ENCODE assay signal across 8 cellular contexts in the genomic region with DNA sequence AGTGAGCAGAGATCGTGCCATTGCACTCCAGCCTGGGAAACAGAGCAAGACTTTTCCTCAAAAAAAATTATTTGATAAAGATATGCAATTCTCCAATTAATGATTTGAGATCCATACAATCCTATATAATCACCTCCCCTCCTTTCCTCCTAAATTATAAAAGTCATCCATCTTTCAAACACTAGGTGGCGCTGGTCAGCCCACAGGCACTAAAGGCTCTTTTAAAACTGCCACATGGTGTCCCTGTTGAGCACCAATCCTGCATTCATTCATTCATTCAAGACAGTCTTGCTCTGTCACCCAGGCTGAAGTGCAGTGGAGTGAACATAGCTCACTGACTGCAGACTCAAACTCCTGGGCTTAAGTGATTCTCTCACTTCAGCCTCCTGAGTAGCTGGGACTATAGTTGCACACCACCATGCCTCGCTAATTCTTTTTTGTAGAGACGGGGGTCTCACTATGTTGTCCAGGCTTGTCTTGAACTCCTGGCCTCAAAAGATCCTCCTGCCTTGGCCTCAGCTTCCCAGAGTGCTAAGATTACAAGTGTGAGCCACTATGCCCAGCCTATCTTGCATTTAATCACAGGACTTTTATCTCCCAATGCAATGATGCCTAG. TPM values are rescaled to one million over a fixed set of nuclear protein-coding genes. Genes with fewer than 3 reads are reported as not detected.
DNase-seq lines count a peak whose midpoint lies in the region; ATAC-seq and TF ChIP-seq lines count a peak whose summit lies in the region.

No MANE protein-coding gene starts in this region.

- intact Hi-C loops in body of pancreas (cut with DNase I) = no loop called here

- peaks cover 0 to 4% (median 2%) of the 10 kb centered on the region in 4 donors for H3K4me1 Mint-ChIP-seq in CD4-positive, CD25-positive, alpha-beta regulatory T cell

- no peaks in the 10 kb centered on the region for H3K9me3 ChIP-seq in CD4-positive, CD25-positive, alpha-beta regulatory T cell (ENCODE audit: control insufficient read depth in 2 of 2, low read length in 2 of 2)
- H3K9me3 ChIP-seq in body of pancreas = no peaks in the 10 kb centered on the region
- no peaks in the 10 kb centered on the region for H3K9me3 ChIP-seq in suprapubic skin

- H3K36me3 Mint-ChIP-seq in CD4-positive, CD25-positive, alpha-beta regulatory T cell = no peaks in the 10 kb centered on the region

- no peaks in the 10 kb centered on the region for H3K9me3 Mint-ChIP-seq in CD4-positive, CD25-positive, alpha-beta regulatory T cell

- no peaks in the 10 kb centered on the region for H3K27me3 ChIP-seq in CD4-positive, CD25-positive, alpha-beta regulatory T cell (ENCODE audit: control insufficient read depth, insufficient read depth, low read length)
- no peaks in the 10 kb centered on the region for H3K27me3 ChIP-seq in body of pancreas
- peaks cover 14% of the 10 kb centered on the region for H3K27me3 ChIP-seq in suprapubic skin

- ATAC-seq in CD4-positive, CD25-positive, alpha-beta regulatory T cell (ENCODE audit: low read depth in 2 of 2) = peak; percentile 60 to 62
- ATAC-seq in GM18505 (IDR thresholded peaks at IDR 0.05; ENCODE audit: unreplicated experiment) (peak; percentile 54), body of pancreas (peak; percentile 38), omental fat pad (ENCODE audit: low FRiP score) (no peak)

- H3K4me1 ChIP-seq in CD4-positive, CD25-positive, alpha-beta regulatory T cell (ENCODE audit: control insufficient read depth, insufficient read depth, low read length, poor library complexity, severe bottlenecking) = no peaks in the 10 kb centered on the region
- H3K4me1 ChIP-seq in body of pancreas (no peaks in the 10 kb centered on the region), suprapubic skin (no peaks in the 10 kb centered on the region)

- no peak overlapping the region for H3K27ac Mint-ChIP-seq in CD4-positive, CD25-positive, alpha-beta regulatory T cell

- no peak overlapping the region for H3K4me3 Mint-ChIP-seq in CD4-positive, CD25-positive, alpha-beta regulatory T cell

- peak; percentile 21 to 65 (median 53) for DNase-seq in CD4-positive, CD25-positive, alpha-beta regulatory T cell
- DNase-seq in HK-2 (ENCODE audit: unreplicated experiment) (peak; percentile 28), RPMI8226 (peak; percentile 58), body of pancreas (peak; percentile 32 to 52 (median 34)), kidney tubule cell (ENCODE audit: low spot score) (peak; percentile 81), suprapubic skin (ENCODE audit: low spot score in 2 of 2) (no peak), omental fat pad (ENCODE audit: low spot score) (no peak)

- no peak for TF ChIP-seq EP300 in suprapubic skin (IDR thresholded peaks at IDR 0.05)

- no peak overlapping the region for H3K4me3 ChIP-seq in CD4-positive, CD25-positive, alpha-beta regulatory T cell (ENCODE audit: low read depth, low read length)
- H3K4me3 ChIP-seq in body of pancreas (no peak overlapping the region), suprapubic skin (no peak overlapping the region)

- no peaks in the 10 kb centered on the region for H3K36me3 ChIP-seq in CD4-positive, CD25-positive, alpha-beta regulatory T cell (ENCODE audit: control insufficient read depth, insufficient read depth, low read length)
- H3K36me3 ChIP-seq in body of pancreas (replicated peaks in 1 of 2; ENCODE audit: insufficient read depth in 1 of 2, low read depth in 2 of 2) (no peaks in the 10 kb centered on the region), suprapubic skin (no peaks in the 10 kb centered on the region)

- peaks cover 29% of the 10 kb centered on the region for H3K27me3 Mint-ChIP-seq in CD4-positive, CD25-positive, alpha-beta regulatory T cell

- WGBS in body of pancreas, 2 donors = 43 to 62% methylated on average over 4 of the region's 4 CpGs
- WGBS in suprapubic skin = 48% methylated on average over 4 of the region's 4 CpGs

- TF ChIP-seq POLR2A in GM18505 (IDR thresholded peaks at IDR 0.05; ENCODE audit: borderline replicate concordance, extremely low read depth, insufficient read depth, insufficient read length) (no peak), body of pancreas (IDR thresholded peaks at IDR 0.05) (no peak), suprapubic skin (IDR thresholded peaks at IDR 0.05) (no peak)

- no peak overlapping the region for H3K27ac ChIP-seq in CD4-positive, CD25-positive, alpha-beta regulatory T cell (ENCODE audit: insufficient read depth, low read length, poor library complexity, severe bottlenecking)
- H3K27ac ChIP-seq in body of pancreas = no peak overlapping the region
- no peak overlapping the region for H3K27ac ChIP-seq in suprapubic skin

- TF ChIP-seq CTCF in body of pancreas (IDR thresholded peaks at IDR 0.05) (peak; percentile 57 to 94 (median 86)), suprapubic skin (IDR thresholded peaks at IDR 0.05) (peak; percentile 34 to 67), omental fat pad (IDR thresholded peaks at IDR 0.05) (no peak)

RNA-seq across cellular contexts. Expression of a gene that starts 58.7 kb away (rescaled TPM):
- total RNA-seq in CD4-positive, CD25-positive, alpha-beta regulatory T cell = not detected
- polyA plus RNA-seq in CD4-positive, CD25-positive, alpha-beta regulatory T cell = under 1 TPM in 2 of 4 donors, not detected in 2; 0.10 to 0.14 TPM
- total RNA-seq in body of pancreas (under 1 TPM; 0.33 to 0.78 TPM), suprapubic skin (10 to 100 TPM in 1 of 4 donors, 1 to 10 TPM in 3; 3.5 to 12.7 (median 8.2) TPM), omental fat pad (1 to 10 TPM in 3 of 4 donors, under 1 TPM in 1; 0.60 to 4.0 (median 1.2) TPM)

Comparison
In these comparisons a context has a peak if more than half of its experiments do, and no peak if none do; other contexts are left out.
1. DNase-seq: peak in CD4-positive, CD25-positive, alpha-beta regulatory T cell (3 of 3), HK-2 (single experiment), RPMI8226 (single experiment), body of pancreas (4 of 4) and kidney tubule cell (single experiment); none in suprapubic skin (0 of 2) and omental fat pad (single experiment).
2. CTCF ChIP-seq: peak in body of pancreas (7 of 7) and suprapubic skin (2 of 2); none in omental fat pad (0 of 3).